1 cellular context compared by ENCODE assay signal in the genomic region with DNA sequence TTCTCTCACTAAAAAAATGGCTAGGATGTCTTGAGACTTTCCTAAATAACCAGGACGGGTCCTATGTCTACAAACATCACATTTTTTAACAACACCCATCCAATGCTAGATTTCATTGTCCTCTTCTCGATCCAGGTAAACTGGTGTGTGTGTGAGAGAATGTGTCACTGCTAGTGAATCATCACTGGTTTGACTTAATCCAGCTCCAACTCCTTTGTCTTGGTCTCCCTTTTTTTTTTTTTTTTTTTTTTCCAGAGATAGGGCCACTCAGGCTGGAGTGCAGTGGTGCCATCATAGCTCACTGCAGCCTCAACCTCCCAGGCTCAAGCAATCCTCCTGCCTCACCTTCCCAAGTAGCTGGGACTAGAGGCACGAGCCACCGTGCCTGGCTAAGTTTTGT.
TF ChIP-seq lines count a peak whose summit lies in the region.

No MANE protein-coding gene starts in this region.

TF ChIP-seq in H1, 55 proteins besides CTCF, POLR2A, EP300 and RAD21:
- TF ChIP-seq, protein P1, sequence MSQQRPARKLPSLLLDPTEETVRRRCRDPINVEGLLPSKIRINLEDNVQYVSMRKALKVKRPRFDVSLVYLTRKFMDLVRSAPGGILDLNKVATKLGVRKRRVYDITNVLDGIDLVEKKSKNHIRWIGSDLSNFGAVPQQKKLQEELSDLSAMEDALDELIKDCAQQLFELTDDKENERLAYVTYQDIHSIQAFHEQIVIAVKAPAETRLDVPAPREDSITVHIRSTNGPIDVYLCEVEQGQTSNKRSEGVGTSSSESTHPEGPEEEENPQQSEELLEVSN (IDR thresholded peaks at IDR 0.05) = no peak
- no peak for TF ChIP-seq YY1 (IDR thresholded peaks at IDR 0.05; ENCODE audit: low read depth, low read length)
- no peak for TF ChIP-seq JUND (IDR thresholded peaks at IDR 0.05; ENCODE audit: low read length)
- TF ChIP-seq EGR1 (IDR thresholded peaks at IDR 0.05; ENCODE audit: borderline replicate concordance, low read depth, low read length) = no peak
- no peak for TF ChIP-seq CBX8 (IDR thresholded peaks at IDR 0.05; ENCODE audit: borderline replicate concordance, low read depth, low read length)
- no peak for TF ChIP-seq SP2 (IDR thresholded peaks at IDR 0.05; ENCODE audit: low read length)
- TF ChIP-seq TEAD4 (IDR thresholded peaks at IDR 0.05; ENCODE audit: low read depth, low read length) = no peak
- no peak for TF ChIP-seq CTBP2 (IDR thresholded peaks at IDR 0.05; ENCODE audit: borderline replicate concordance, insufficient read depth, insufficient read length, low read length)
- TF ChIP-seq, protein P2, sequence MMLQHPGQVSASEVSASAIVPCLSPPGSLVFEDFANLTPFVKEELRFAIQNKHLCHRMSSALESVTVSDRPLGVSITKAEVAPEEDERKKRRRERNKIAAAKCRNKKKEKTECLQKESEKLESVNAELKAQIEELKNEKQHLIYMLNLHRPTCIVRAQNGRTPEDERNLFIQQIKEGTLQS (IDR thresholded peaks at IDR 0.05; ENCODE audit: insufficient read depth, low read depth, low read length) = no peak
- TF ChIP-seq MAX (IDR thresholded peaks at IDR 0.05) = no peak
- TF ChIP-seq ASH2L (IDR thresholded peaks at IDR 0.05; ENCODE audit: low read length) = no peak
- TF ChIP-seq RXRA (IDR thresholded peaks at IDR 0.05; ENCODE audit: insufficient read depth, low read depth, low read length) = no peak
- TF ChIP-seq KDM5A (IDR thresholded peaks at IDR 0.05; ENCODE audit: low read length) = no peak
- no peak for TF ChIP-seq MAFK (IDR thresholded peaks at IDR 0.05; ENCODE audit: low read depth, low read length)
- no peak for TF ChIP-seq KDM1A (IDR thresholded peaks at IDR 0.05; ENCODE audit: borderline replicate concordance, low read length)
- no peak for TF ChIP-seq HDAC2 (IDR thresholded peaks at IDR 0.05; ENCODE audit: borderline replicate concordance in 1 of 2, low read depth in 2 of 2, low read length in 2 of 2)
- no peak for TF ChIP-seq NANOG (IDR thresholded peaks at IDR 0.05; ENCODE audit: insufficient read depth, low read depth, low read length, poor library complexity, severe bottlenecking)
- no peak for TF ChIP-seq SRF (IDR thresholded peaks at IDR 0.05; ENCODE audit: low read depth, low read length)
